ENCODE assay signal across 8 cellular contexts in the genomic region with DNA sequence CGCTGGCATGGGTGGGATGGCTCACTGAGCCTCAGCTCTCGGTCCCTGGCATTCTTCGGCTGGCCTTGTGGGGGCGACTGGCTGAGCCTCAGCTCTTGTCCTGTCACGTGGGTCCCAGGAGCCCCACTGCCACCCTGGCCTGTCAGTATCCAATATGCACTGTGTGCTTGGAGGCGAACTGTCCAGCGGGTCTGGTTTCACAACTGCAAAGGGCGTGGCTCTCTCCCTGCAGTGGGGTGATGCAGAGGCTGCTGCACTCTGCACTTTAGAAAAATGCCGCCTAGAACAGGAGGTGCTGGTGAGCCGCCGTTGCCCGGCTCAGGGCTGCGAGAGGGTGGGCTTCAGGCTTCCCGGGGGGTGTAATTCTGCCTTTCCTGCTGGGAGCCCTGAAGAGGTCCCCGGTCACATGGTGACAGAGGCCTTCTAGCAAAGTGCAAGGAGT. TPM values are rescaled to one million over a fixed set of nuclear protein-coding genes. Genes with fewer than 3 reads are reported as not detected.
DNase-seq lines count a peak whose midpoint lies in the region; ATAC-seq and TF ChIP-seq lines count a peak whose summit lies in the region.

No MANE protein-coding gene starts in this region.

- intact Hi-C loops in left lung (cut with DNase I): no loop called here

- in situ Hi-C loops in astrocyte of the cerebellum (cut with HindIII; ENCODE audit: low sequenced_read_pairs): no loop called here

- no peaks in the 10 kb centered on the region for H3K9me3 ChIP-seq in left lung

- H3K27me3 ChIP-seq in left lung: peaks cover 0 to 50% of the 10 kb centered on the region in 2 donors

- no peak overlapping the region for H3K27ac ChIP-seq in left lung

- H3K4me3 ChIP-seq in astrocyte of the cerebellum (ENCODE audit: low read depth, low read length) (no peak overlapping the region), left lung (no peak overlapping the region)

- peak; percentile 26 for TF ChIP-seq CTCF in astrocyte of the cerebellum (IDR thresholded peaks at IDR 0.05; ENCODE audit: low read depth, low read length, missing control alignments)
- TF ChIP-seq CTCF in left lung (IDR thresholded peaks at IDR 0.05): no peak

- DNase-seq in stimulated activated CD4-positive, alpha-beta T cell treated with anti-CD3 and anti-CD28 coated beads, Interleukin-15, amount 100 ng/mL, for 24 hours: peak; percentile 47
- DNase-seq in stimulated activated CD4-positive, alpha-beta T cell treated with anti-CD3 and anti-CD28 coated beads, Interleukin-2, amount 100 ng/mL, for 48 hours: no peak
- DNase-seq in NCI-H526 (lab: John Stamatoyannopoulos, UW) (peak; percentile 99), astrocyte of the cerebellum (ENCODE audit: low read depth) (no peak), left lung (peak; percentile 71 to 85), cerebellar nuclear complex (lab: John Stamatoyannopoulos, UW) (no peak), NCI-H2029 (lab: John Stamatoyannopoulos, UW) (no peak)

- peaks cover 0 to 22% of the 10 kb centered on the region in 2 donors for H3K4me1 ChIP-seq in left lung

- H3K36me3 ChIP-seq in left lung: no peaks in the 10 kb centered on the region

- ATAC-seq in left lung (peak; percentile 93), HG03342 (IDR thresholded peaks at IDR 0.05; ENCODE audit: unreplicated experiment) (no peak)

RNA-seq across cellular contexts. Expression of gene TMEM255B, which starts 17.0 kb away (rescaled TPM):
- total RNA-seq in left lung: 10 to 100 TPM; 19.2 to 30.7 TPM

Comparison
In these comparisons a context has a peak if more than half of its experiments do, and no peak if none do; other contexts are left out.
1. DNase-seq: peak in stimulated activated CD4-positive, alpha-beta T cell treated with anti-CD3 and anti-CD28 coated beads, Interleukin-15, amount 100 ng/mL, for 24 hours (single experiment), NCI-H526 (2 of 2) and left lung (2 of 2); none in stimulated activated CD4-positive, alpha-beta T cell treated with anti-CD3 and anti-CD28 coated beads, Interleukin-2, amount 100 ng/mL, for 48 hours (0 of 2), astrocyte of the cerebellum (single experiment), cerebellar nuclear complex (0 of 2) and NCI-H2029 (single experiment).